Comparison of ENCODE assay signal across 1 cellular context in genomic region chr11:58573451-58574104, GRCh38.
TF ChIP-seq lines count a peak whose summit lies in the region.

No MANE protein-coding gene starts in this region.

TF ChIP-seq in K562, 482 proteins besides CTCF, POLR2A, EP300 and RAD21 (continued from another document):
- peak; percentile 48; the same call in 1 of the 2 replicates for TF ChIP-seq ATF3 (IDR thresholded peaks at IDR 0.05)
- TF ChIP-seq ATF3 (CRISPR knock-in tag; conservative IDR thresholded peaks at IDR 0.05) = no peak
- no peak for TF ChIP-seq MNT (conservative IDR thresholded peaks at IDR 0.05)
- TF ChIP-seq ZSCAN29 (IDR thresholded peaks at IDR 0.05) = no peak
- TF ChIP-seq EGR1 (conservative IDR thresholded peaks at IDR 0.05) = 0 out of 2 replicates have a peak, but pooled peaks have one; percentile 45
- TF ChIP-seq ELF2 (CRISPR knock-in tag; IDR thresholded peaks at IDR 0.05) = 0 out of 2 replicates have a peak, but pooled peaks have one; percentile 14
- no peak for TF ChIP-seq NR2C2 (CRISPR knock-in tag; IDR thresholded peaks at IDR 0.05)
- TF ChIP-seq NR2C2 (tag; IDR thresholded peaks at IDR 0.05) = 0 out of 2 replicates have a peak, but pooled peaks have one; percentile 20
- TF ChIP-seq RB1 (IDR thresholded peaks at IDR 0.05; ENCODE audit: low read depth) = no peak
- peak; percentile 68 for TF ChIP-seq FOSL1 (tag; conservative IDR thresholded peaks at IDR 0.05)
TF ChIP-seq in K562: peak in this region for 8.
